15 cellular contexts compared by ENCODE assay signal in genomic region chr17:17742688-17743390, GRCh38.
"Had no signal": no experiment of that assay in that cellular context is flagged by ENCODE, and none has a peak within 500 bp of the region (broad histone marks: within the 10 kb centered on the region; RNA-seq: fewer than 3 reads in every experiment).

No MANE protein-coding gene starts in this region.

- H3K27ac Mint-ChIP-seq: activated B cell treated with CpG ODN at 0.5 μM for 24 hours; activated CD4-positive, alpha-beta T cell treated with anti-CD3 and anti-CD28 coated beads, Interleukin-2, amount 10 ng/mL, durations not matched to agents 24 days and 14 days; activated T-helper 1 cell treated with anti-CD3 and anti-CD28 coated beads, Interleukin-12 subunit alpha, Interleukin-12 subunit beta, Interleukin-2, Interleukin-4 antibody, amounts not matched to agents 30 ng/mL and 10 ng/mL and 1 ng/mL, durations not matched to agents 14 hours and 24 hours and 36 hours; stimulated activated memory B cell treated with anti-CD40 and anti-IgM and Interleukin-4, amounts not matched to agents 10 μg/mL and 1 μg/mL and 100 μg/mL, for 72 hours; T-helper 1 cell treated with Interleukin-12 subunit alpha and Interleukin-12 subunit beta and Interleukin-4 antibody, amounts not matched to agents 30 μg/mL and 1 μg/mL, for 36 hours had no signal

- H3K9me3 ChIP-seq: heart left ventricle, upper lobe of right lung had no signal

- FAIRE-seq: islet of Langerhans had no signal

- H3K9me3 Mint-ChIP-seq: activated B cell treated with CpG ODN at 0.5 μM for 24 hours; activated CD4-positive, alpha-beta T cell treated with anti-CD3 and anti-CD28 coated beads, Interleukin-2, amount 10 ng/mL, durations not matched to agents 24 days and 14 days; activated T-helper 1 cell treated with anti-CD3 and anti-CD28 coated beads, Interleukin-12 subunit alpha, Interleukin-12 subunit beta, Interleukin-2, Interleukin-4 antibody, amounts not matched to agents 30 ng/mL and 10 ng/mL and 1 ng/mL, durations not matched to agents 14 hours and 24 hours and 36 hours; stimulated activated memory B cell treated with anti-CD40 and anti-IgM and Interleukin-4, amounts not matched to agents 10 μg/mL and 1 μg/mL and 100 μg/mL, for 72 hours; T-helper 1 cell treated with Interleukin-12 subunit alpha and Interleukin-12 subunit beta and Interleukin-4 antibody, amounts not matched to agents 30 μg/mL and 1 μg/mL, for 36 hours had no signal

- ATAC-seq: foreskin keratinocyte; heart left ventricle; left lobe of liver; stimulated activated memory B cell treated with anti-CD40 and anti-IgM and Interleukin-4, amounts not matched to agents 10 μg/mL and 1 μg/mL and 100 μg/mL, for 72 hours; upper lobe of right lung had no signal

- H3K27me3 ChIP-seq: foreskin keratinocyte, heart left ventricle, upper lobe of right lung had no signal

- DNase-seq: activated B cell treated with CpG ODN at 0.5 μM for 24 hours; activated CD4-positive, alpha-beta T cell treated with anti-CD3 and anti-CD28 coated beads, Interleukin-2, amount 10 ng/mL, durations not matched to agents 24 days and 14 days; activated naive CD4-positive, alpha-beta T cell; cerebellar nuclear complex; foreskin keratinocyte; heart left ventricle; retina; upper lobe of right lung had no signal

- H3K4me3 ChIP-seq: heart left ventricle, SK-N-MC, skin epidermis, upper lobe of right lung had no signal

- H3K27ac ChIP-seq: foreskin keratinocyte, heart left ventricle, SK-N-MC, upper lobe of right lung had no signal

- H3K36me3 ChIP-seq: heart left ventricle, upper lobe of right lung had no signal

- H3K4me3 Mint-ChIP-seq: activated B cell treated with CpG ODN at 0.5 μM for 24 hours; activated CD4-positive, alpha-beta T cell treated with anti-CD3 and anti-CD28 coated beads, Interleukin-2, amount 10 ng/mL, durations not matched to agents 24 days and 14 days; activated T-helper 1 cell treated with anti-CD3 and anti-CD28 coated beads, Interleukin-12 subunit alpha, Interleukin-12 subunit beta, Interleukin-2, Interleukin-4 antibody, amounts not matched to agents 30 ng/mL and 10 ng/mL and 1 ng/mL, durations not matched to agents 14 hours and 24 hours and 36 hours; stimulated activated memory B cell treated with anti-CD40 and anti-IgM and Interleukin-4, amounts not matched to agents 10 μg/mL and 1 μg/mL and 100 μg/mL, for 72 hours; T-helper 1 cell treated with Interleukin-12 subunit alpha and Interleukin-12 subunit beta and Interleukin-4 antibody, amounts not matched to agents 30 μg/mL and 1 μg/mL, for 36 hours had no signal

- H3K27me3 Mint-ChIP-seq: activated B cell treated with CpG ODN at 0.5 μM for 24 hours; activated CD4-positive, alpha-beta T cell treated with anti-CD3 and anti-CD28 coated beads, Interleukin-2, amount 10 ng/mL, durations not matched to agents 24 days and 14 days; stimulated activated memory B cell treated with anti-CD40 and anti-IgM and Interleukin-4, amounts not matched to agents 10 μg/mL and 1 μg/mL and 100 μg/mL, for 72 hours had no signal
